In the genomic region with DNA sequence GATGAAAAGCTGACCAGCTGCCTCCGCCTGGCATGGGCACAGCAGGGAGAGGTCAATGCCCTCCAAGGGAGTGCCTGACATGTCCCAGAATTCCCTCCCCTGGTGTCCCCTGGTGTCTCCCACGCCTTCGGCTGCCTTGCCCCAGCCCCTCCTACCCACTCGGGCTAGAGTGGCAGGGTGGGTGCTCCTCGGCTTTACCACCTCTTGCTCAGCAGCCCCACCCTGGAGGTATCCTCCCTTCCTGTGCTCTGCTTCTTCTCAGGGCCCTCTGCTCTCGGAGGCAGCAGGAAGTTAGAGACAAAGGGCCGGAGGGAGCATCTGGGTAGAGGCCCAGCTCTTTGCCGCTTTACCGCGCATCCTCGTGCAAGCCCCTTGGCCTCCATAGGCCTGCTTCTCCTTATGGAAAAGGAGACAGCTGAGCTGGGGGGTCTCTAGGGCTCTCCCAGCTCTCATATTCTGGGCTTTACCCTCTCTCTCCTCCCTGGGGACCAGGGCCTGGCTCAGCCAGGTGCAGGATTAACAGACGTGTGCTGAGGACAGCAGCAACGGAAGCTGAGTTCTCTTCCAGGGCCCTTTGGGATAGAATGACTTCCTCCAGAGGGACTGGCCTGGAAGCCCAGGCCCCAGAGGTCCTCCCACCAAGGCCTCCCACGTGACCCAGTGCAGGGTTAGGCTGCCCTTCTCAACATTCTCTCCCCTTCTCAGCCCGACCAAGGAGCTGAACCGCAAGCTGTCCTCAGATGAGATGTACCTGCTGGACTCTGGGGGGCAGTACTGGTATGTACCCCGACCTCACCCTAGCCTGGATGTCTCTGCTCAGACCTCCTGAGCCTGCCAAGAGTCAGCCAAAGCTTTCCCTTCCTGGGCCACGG, we compare ENCODE assay signal across 10 cellular contexts. TPM values are rescaled to one million over a fixed set of nuclear protein-coding genes. Genes with fewer than 3 reads are reported as not detected.
A peak's percentile ranks its signal among the peaks of the same experiment; 100 is the strongest.
DNase-seq lines count a peak whose midpoint lies in the region; ATAC-seq, FAIRE-seq and TF ChIP-seq lines count a peak whose summit lies in the region.
"Had no signal": no experiment of that assay in that cellular context is flagged by ENCODE, and none has a peak within 500 bp of the region (broad histone marks: within the 10 kb centered on the region; RNA-seq: fewer than 3 reads in every experiment).

No MANE protein-coding gene starts in this region.

- no peak for TF ChIP-seq CTCF in activated B cell treated with CpG ODN at 0.5 μM for 24 hours (IDR thresholded peaks at IDR 0.05)
- TF ChIP-seq CTCF in D721Med (IDR thresholded peaks at IDR 0.05; ENCODE audit: insufficient read depth, missing control alignments) = no peak

- no peaks in the 10 kb centered on the region for H3K27me3 Mint-ChIP-seq in activated B cell treated with CpG ODN at 0.5 μM for 24 hours
- no peaks in the 10 kb centered on the region for H3K27me3 Mint-ChIP-seq in naive thymus-derived CD4-positive, alpha-beta T cell

- H3K4me1 Mint-ChIP-seq in activated B cell treated with CpG ODN at 0.5 μM for 24 hours = peaks cover 63% of the 10 kb centered on the region
- H3K4me1 Mint-ChIP-seq in naive thymus-derived CD4-positive, alpha-beta T cell = peaks cover 26 to 71% (median 68%) of the 10 kb centered on the region in 7 donors

- no peaks in the 10 kb centered on the region for H3K36me3 ChIP-seq in H7 (replicated peaks; ENCODE audit: control insufficient read depth, insufficient read depth, low read length)
- no peaks in the 10 kb centered on the region for H3K36me3 ChIP-seq in naive thymus-derived CD4-positive, alpha-beta T cell (ENCODE audit: control insufficient read depth in 2 of 3, insufficient read depth in 3 of 3, low read length in 3 of 3)

- no peaks in the 10 kb centered on the region for H3K9me3 ChIP-seq in naive thymus-derived CD4-positive, alpha-beta T cell (ENCODE audit: control insufficient read depth in 2 of 3, low read length in 3 of 3)

- 0 out of 2 replicates have a peak, but pooled peaks cover 2% of the 10 kb centered on the region for H3K27me3 ChIP-seq in H7 (ENCODE audit: control insufficient read depth, insufficient read depth, low read length)
- no peaks in the 10 kb centered on the region for H3K27me3 ChIP-seq in naive thymus-derived CD4-positive, alpha-beta T cell (ENCODE audit: control insufficient read depth in 2 of 2, insufficient read depth in 2 of 2, low read length in 2 of 2)

- H3K9me3 Mint-ChIP-seq in activated B cell treated with CpG ODN at 0.5 μM for 24 hours = no peaks in the 10 kb centered on the region
- no peaks in the 10 kb centered on the region for H3K9me3 Mint-ChIP-seq in naive thymus-derived CD4-positive, alpha-beta T cell

- no peaks in the 10 kb centered on the region for H3K36me3 Mint-ChIP-seq in activated B cell treated with CpG ODN at 0.5 μM for 24 hours (ENCODE audit: low read depth)
- H3K36me3 Mint-ChIP-seq in naive thymus-derived CD4-positive, alpha-beta T cell = no peaks in the 10 kb centered on the region

- ATAC-seq in activated B cell treated with CpG ODN at 0.5 μM for 24 hours (ENCODE audit: low read depth) (peak; percentile 32), HG03095 (IDR thresholded peaks at IDR 0.05; ENCODE audit: unreplicated experiment) (no peak)
- no peak for ATAC-seq in naive thymus-derived CD4-positive, alpha-beta T cell

- H3K27ac ChIP-seq in naive thymus-derived CD4-positive, alpha-beta T cell (ENCODE audit: low read depth, low read length) = peak overlapping the region; percentile 54

- peak overlapping the region; percentile 74 for H3K27ac Mint-ChIP-seq in activated B cell treated with CpG ODN at 0.5 μM for 24 hours
- peak overlapping the region in 8 of 9 donors; percentile 28 to 85 (median 58) for H3K27ac Mint-ChIP-seq in naive thymus-derived CD4-positive, alpha-beta T cell

- peak overlapping the region; percentile 19 for H3K4me3 Mint-ChIP-seq in activated B cell treated with CpG ODN at 0.5 μM for 24 hours
- H3K4me3 Mint-ChIP-seq in naive thymus-derived CD4-positive, alpha-beta T cell = peak overlapping the region; percentile 41 to 74 (median 60)

- FAIRE-seq in D721Med (lab: Jason Lieb, UNC) = no peak

- CTCF ChIA-PET in activated B cell treated with CpG ODN at 0.5 μM for 24 hours (lab: Charles Lee) = interaction anchor here (1.0 to 2.0 kb wide), 6 partner anchors 10 to 151 kb away, joined by 3 to 16 read pairs (median 4); no protein-coding TSS in a partner anchor
- CTCF ChIA-PET in naive thymus-derived CD4-positive, alpha-beta T cell (lab: Charles Lee) = interaction anchor here (0.8 to 1.7 kb wide), 10 partner anchors 10 to 101 kb away, joined by 3 to 11 read pairs (median 4); a partner anchor contains a TSS

- H3K4me1 ChIP-seq in naive thymus-derived CD4-positive, alpha-beta T cell (ENCODE audit: control insufficient read depth in 2 of 2, insufficient read depth in 2 of 2, low read length in 2 of 2) = peaks cover 53 to 59% of the 10 kb centered on the region in 2 donors

- no peak overlapping the region for H3K4me3 ChIP-seq in H7 (ENCODE audit: insufficient read depth, low read depth, low read length)
- H3K4me3 ChIP-seq in naive thymus-derived CD4-positive, alpha-beta T cell (ENCODE audit: low read length) = peak overlapping the region; percentile 38

- POLR2A ChIA-PET in activated B cell treated with CpG ODN at 0.5 μM for 24 hours (lab: Charles Lee) = interaction anchor here (0.8 to 11.1 kb wide), 4 partner anchors 18 to 67 kb away, joined by 3 to 261 read pairs (median 4); a partner anchor contains a TSS
- POLR2A ChIA-PET in naive thymus-derived CD4-positive, alpha-beta T cell (lab: Charles Lee) = interaction anchor here (0.6 to 11.5 kb wide), 10 partner anchors 9 to 150 kb away, joined by 3 to 167 read pairs (median 4); a partner anchor contains a TSS

- DNase-seq in NCI-H2107 treated with DMSO at 0.1 percent for 48 hours (lab: John Stamatoyannopoulos, UW; ENCODE audit: unreplicated experiment) (peak; percentile 35), NCI-H2107 (lab: John Stamatoyannopoulos, UW) (no peak), H7 (peak; percentile 84), activated B cell treated with CpG ODN at 0.5 μM for 24 hours (no peak), head of caudate nucleus (no peak), D721Med (ENCODE audit: insufficient read length, low spot score) (no peak)
- DNase-seq in naive thymus-derived CD4-positive, alpha-beta T cell = peak in 5 of 9 donors; percentile 37 to 45 (median 39)
- DNase-seq: glutamatergic neuron, occipital lobe had no signal

- intact Hi-C loops in activated B cell treated with CpG ODN at 0.5 μM for 24 hours (cut with micrococcal nuclease) = loop anchor here (1.0 to 2.0 kb wide), 2 partner anchors 17 to 67 kb away; a partner anchor contains a TSS
- intact Hi-C loops in naive thymus-derived CD4-positive, alpha-beta T cell (cut with micrococcal nuclease) = loop anchor here (2.0 to 10.0 kb wide), 2 partner anchors 13 to 151 kb away; no protein-coding TSS in a partner anchor
- intact Hi-C loops in head of caudate nucleus (cut with DNase I) = no loop called here

RNA-seq across cellular contexts. Expression of a gene that starts 17.2 kb away (rescaled TPM):
- total RNA-seq in H7 (2014; rRNA removed; shearing (Covaris generic)) = 0.10 and 0.52 TPM in 2 replicates
- 0.07 TPM in 2 replicates for total RNA-seq in activated B cell treated with CpG ODN at 0.5 μM for 24 hours
- total RNA-seq in naive thymus-derived CD4-positive, alpha-beta T cell = under 1 TPM in 3 of 5 experiments, not detected in 2; 0.13 to 0.82 (median 0.29) TPM
- polyA plus RNA-seq in naive thymus-derived CD4-positive, alpha-beta T cell = not detected

RNA-seq across cellular contexts. Expression of a gene that starts 23.7 kb away (rescaled TPM):
- not detected in 2 replicates for total RNA-seq in H7 (2014; rRNA removed; shearing (Covaris generic))
- total RNA-seq in activated B cell treated with CpG ODN at 0.5 μM for 24 hours = 209 TPM in 2 replicates
- 100 to 1,000 TPM in 4 of 5 experiments, 10 to 100 TPM in 1; 71.8 to 262 (median 156) TPM for total RNA-seq in naive thymus-derived CD4-positive, alpha-beta T cell
- 100 to 1,000 TPM in 1 of 2 donors, 10 to 100 TPM in 1; 85.3 to 209 TPM for polyA plus RNA-seq in naive thymus-derived CD4-positive, alpha-beta T cell

Comparison
In these comparisons a context has a peak if more than half of its experiments do, and no peak if none do; other contexts are left out.
1. DNase-seq: peak in NCI-H2107 treated with DMSO at 0.1 percent for 48 hours (single experiment), H7 (single experiment) and naive thymus-derived CD4-positive, alpha-beta T cell (5 of 9); none in NCI-H2107 (single experiment), activated B cell treated with CpG ODN at 0.5 μM for 24 hours (single experiment), head of caudate nucleus (0 of 42) and D721Med (single experiment).
2. RNA of a gene that starts 23.7 kb away (total RNA-seq): 209 TPM in activated B cell treated with CpG ODN at 0.5 μM for 24 hours and 71.8 to 262 TPM in naive thymus-derived CD4-positive, alpha-beta T cell; not detected in H7; every median in the first group is over 10 times any median in the second.